1 cellular context compared by ENCODE assay signal in the genomic region with DNA sequence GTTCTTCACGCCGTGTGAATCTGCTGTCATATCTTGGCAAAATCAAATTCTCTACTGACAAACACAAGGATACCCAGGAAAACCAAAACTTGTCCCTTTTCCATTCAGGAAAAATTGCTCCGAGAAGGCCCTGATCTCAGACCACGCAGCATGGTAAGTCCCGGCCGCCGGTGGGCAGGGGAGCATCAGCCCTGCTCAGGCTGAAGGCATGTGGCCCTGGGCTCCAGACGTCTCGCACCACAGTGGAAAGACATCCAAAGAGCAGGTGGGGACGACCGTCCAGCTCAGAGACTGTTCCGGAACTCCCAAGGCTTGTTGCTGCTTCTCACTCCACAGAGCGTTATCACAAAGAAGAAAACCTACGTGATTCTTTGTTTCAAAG.
TF ChIP-seq lines count a peak whose summit lies in the region.

No MANE protein-coding gene starts in this region.

TF ChIP-seq in WTC11, 78 proteins besides CTCF, POLR2A, EP300 and RAD21 (continued from another document):
- TF ChIP-seq, protein P1, sequence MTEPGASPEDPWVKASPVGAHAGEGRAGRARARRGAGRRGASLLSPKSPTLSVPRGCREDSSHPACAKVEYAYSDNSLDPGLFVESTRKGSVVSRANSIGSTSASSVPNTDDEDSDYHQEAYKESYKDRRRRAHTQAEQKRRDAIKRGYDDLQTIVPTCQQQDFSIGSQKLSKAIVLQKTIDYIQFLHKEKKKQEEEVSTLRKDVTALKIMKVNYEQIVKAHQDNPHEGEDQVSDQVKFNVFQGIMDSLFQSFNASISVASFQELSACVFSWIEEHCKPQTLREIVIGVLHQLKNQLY (CRISPR knock-in tag; IDR thresholded peaks at IDR 0.05), result no peak
- TF ChIP-seq FOXK1 (CRISPR knock-in tag; IDR thresholded peaks at IDR 0.05), result no peak
- TF ChIP-seq, protein P2, sequence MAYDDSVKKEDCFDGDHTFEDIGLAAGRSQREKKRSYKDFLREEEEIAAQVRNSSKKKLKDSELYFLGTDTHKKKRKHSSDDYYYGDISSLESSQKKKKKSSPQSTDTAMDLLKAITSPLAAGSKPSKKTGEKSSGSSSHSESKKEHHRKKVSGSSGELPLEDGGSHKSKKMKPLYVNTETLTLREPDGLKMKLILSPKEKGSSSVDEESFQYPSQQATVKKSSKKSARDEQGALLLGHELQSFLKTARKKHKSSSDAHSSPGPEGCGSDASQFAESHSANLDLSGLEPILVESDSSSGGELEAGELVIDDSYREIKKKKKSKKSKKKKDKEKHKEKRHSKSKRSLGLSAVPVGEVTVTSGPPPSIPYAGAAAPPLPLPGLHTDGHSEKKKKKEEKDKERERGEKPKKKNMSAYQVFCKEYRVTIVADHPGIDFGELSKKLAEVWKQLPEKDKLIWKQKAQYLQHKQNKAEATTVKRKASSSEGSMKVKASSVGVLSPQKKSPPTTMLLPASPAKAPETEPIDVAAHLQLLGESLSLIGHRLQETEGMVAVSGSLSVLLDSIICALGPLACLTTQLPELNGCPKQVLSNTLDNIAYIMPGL (CRISPR knock-in tag; IDR thresholded peaks at IDR 0.05), result no peak
- TF ChIP-seq NR1H2 (CRISPR knock-in tag; IDR thresholded peaks at IDR 0.05), result no peak
